ENCODE assay signal across 27 cellular contexts in genomic region chr13:84661718-84662117, GRCh38.
DNase-seq lines count a peak whose midpoint lies in the region; TF ChIP-seq lines count a peak whose summit lies in the region.
"Had no signal": no experiment of that assay in that cellular context is flagged by ENCODE, and none has a peak within 500 bp of the region (broad histone marks: within the 10 kb centered on the region; RNA-seq: fewer than 3 reads in every experiment).

No MANE protein-coding gene starts in this region.

- H3K36me3 ChIP-seq in adipocyte (ENCODE audit: control insufficient read depth, insufficient read depth, low read length, severe bottlenecking) (no peaks in the 10 kb centered on the region), MM.1S (replicated peaks; ENCODE audit: insufficient read depth, low read length) (no peaks in the 10 kb centered on the region)
- H3K36me3 ChIP-seq: BLaER1, Peyer's patch, SJCRH30 had no signal

- H3K9ac ChIP-seq in adipocyte (ENCODE audit: low read length) (no peak overlapping the region), MM.1S (ENCODE audit: low read length) (no peak overlapping the region)
- H3K9ac ChIP-seq: BLaER1 had no signal

- no peak overlapping the region for H3K4me3 ChIP-seq in adipocyte (ENCODE audit: low read length)
- no peak overlapping the region for H3K4me3 ChIP-seq in MM.1S (ENCODE audit: low read length)
- H3K4me3 ChIP-seq: BLaER1, Peyer's patch, SJCRH30 had no signal

- H3K9me3 ChIP-seq in adipocyte (ENCODE audit: control insufficient read depth, low read length): no peaks in the 10 kb centered on the region
- no peaks in the 10 kb centered on the region for H3K9me3 ChIP-seq in MM.1S (replicated peaks; ENCODE audit: insufficient read depth, low read length)
- H3K9me3 ChIP-seq: Peyer's patch, SJCRH30 had no signal

- no peak overlapping the region for H3K4me2 ChIP-seq in MM.1S (ENCODE audit: low read depth, low read length)

- H3K27me3 Mint-ChIP-seq in HFFc6 (ENCODE audit: insufficient read depth): no peaks in the 10 kb centered on the region
- H3K27me3 Mint-ChIP-seq: CD4-positive, alpha-beta T cell; IgD-negative memory B cell had no signal

- H3F3A ChIP-seq in MM.1S (ENCODE audit: insufficient read depth, low read length): no peaks in the 10 kb centered on the region

- no peaks in the 10 kb centered on the region for H4K20me1 ChIP-seq in MM.1S (ENCODE audit: insufficient read depth, low read length)
- H4K20me1 ChIP-seq: BLaER1 had no signal

- no peak for TF ChIP-seq CTCF in HFFc6 (IDR thresholded peaks at IDR 0.05)
- TF ChIP-seq CTCF in MM.1S (IDR thresholded peaks at IDR 0.05; ENCODE audit: low read length): no peak

- peak overlapping the region; percentile 79 for H3K4me3 Mint-ChIP-seq in HFFc6
- H3K4me3 Mint-ChIP-seq: CD4-positive, alpha-beta T cell; H9; IgD-negative memory B cell; T-helper 1 cell treated with Interleukin-12 subunit alpha and Interleukin-12 subunit beta and Interleukin-4 antibody, amounts not matched to agents 30 μg/mL and 1 μg/mL, for 36 hours had no signal

- H3K27me3 ChIP-seq in adipocyte (replicated peaks; ENCODE audit: control insufficient read depth, insufficient read depth, low read length) (no peaks in the 10 kb centered on the region), MM.1S (replicated peaks; ENCODE audit: insufficient read depth, low read length) (no peaks in the 10 kb centered on the region)
- H3K27me3 ChIP-seq: BLaER1, Peyer's patch, SJCRH30 had no signal

- peaks cover 69% of the 10 kb centered on the region for H3K4me1 Mint-ChIP-seq in HFFc6 (ENCODE audit: low read depth)
- H3K4me1 Mint-ChIP-seq: IgD-negative memory B cell had no signal

- H3K27ac ChIP-seq in MM.1S (ENCODE audit: low read length): no peak overlapping the region
- H3K27ac ChIP-seq: BLaER1, Peyer's patch, SJCRH30 had no signal

- no peaks in the 10 kb centered on the region for H3K9me2 ChIP-seq in MM.1S (replicated peaks; ENCODE audit: insufficient read depth, low read length)

- H3K9me3 Mint-ChIP-seq in HFFc6: no peaks in the 10 kb centered on the region

- H3K36me3 Mint-ChIP-seq in HFFc6 (ENCODE audit: low read depth): no peaks in the 10 kb centered on the region; the same call in 1 of the 2 replicates
- H3K36me3 Mint-ChIP-seq: IgD-negative memory B cell had no signal

- H3K27ac Mint-ChIP-seq in HFFc6: peak overlapping the region; percentile 63
- H3K27ac Mint-ChIP-seq: CD4-positive, alpha-beta T cell; IgD-negative memory B cell; T-helper 1 cell treated with Interleukin-12 subunit alpha and Interleukin-12 subunit beta and Interleukin-4 antibody, amounts not matched to agents 30 μg/mL and 1 μg/mL, for 36 hours had no signal

- DNase-seq in ELR (ENCODE audit: low read depth): peak; percentile 67
- DNase-seq in HFFc6: peak; percentile 26
- DNase-seq in OCI-M1 (lab: John Stamatoyannopoulos, UW): peak; percentile 45
- DNase-seq in adipocyte (ENCODE audit: low read depth): peak; percentile 3
- no peak for DNase-seq in NCI-H1436 treated with DMSO at 0.1 percent for 48 hours (lab: John Stamatoyannopoulos, UW)
- no peak for DNase-seq in MM.1S
- no peak for DNase-seq in NCI-H1694 treated with DMSO at 0.1 percent for 48 hours (lab: John Stamatoyannopoulos, UW)
- DNase-seq: ACHN; CD4-positive, alpha-beta T cell; COR-L47; DMS 273 treated with DMSO at 0.1 percent for 48 hours; DND-41; GDM1; H9; NCI-H1092; NCI-H1436; NCI-H2029 treated with DMSO at 0.1 percent for 48 hours; NCI-H2171; NCI-H345; NCI-H524; NCI-H774; NK-92 treated with Interleukin-12 subunit alpha and Interleukin-12 subunit beta, amount 100 ng/mL, for 24 hours; Peyer's patch; SJCRH30 had no signal

- H3K79me2 ChIP-seq in MM.1S (ENCODE audit: low read length): no peaks in the 10 kb centered on the region

- H3K4me1 ChIP-seq in adipocyte (ENCODE audit: control insufficient read depth, insufficient read depth, low read length): peaks cover 8% of the 10 kb centered on the region
- H3K4me1 ChIP-seq in MM.1S (ENCODE audit: low read length): no peaks in the 10 kb centered on the region
- H3K4me1 ChIP-seq: Peyer's patch, SJCRH30 had no signal

- no peak overlapping the region for H2AFZ ChIP-seq in MM.1S (ENCODE audit: low read length)

Comparison
In these comparisons a context has a peak if more than half of its experiments do, and no peak if none do; other contexts are left out.
1. DNase-seq: peak in ELR (single experiment), HFFc6 (single experiment), OCI-M1 (single experiment) and adipocyte (single experiment); none in NCI-H1436 treated with DMSO at 0.1 percent for 48 hours (single experiment), MM.1S (single experiment) and NCI-H1694 treated with DMSO at 0.1 percent for 48 hours (single experiment).